Comparison of ENCODE assay signal across 7 cellular contexts in the genomic region with DNA sequence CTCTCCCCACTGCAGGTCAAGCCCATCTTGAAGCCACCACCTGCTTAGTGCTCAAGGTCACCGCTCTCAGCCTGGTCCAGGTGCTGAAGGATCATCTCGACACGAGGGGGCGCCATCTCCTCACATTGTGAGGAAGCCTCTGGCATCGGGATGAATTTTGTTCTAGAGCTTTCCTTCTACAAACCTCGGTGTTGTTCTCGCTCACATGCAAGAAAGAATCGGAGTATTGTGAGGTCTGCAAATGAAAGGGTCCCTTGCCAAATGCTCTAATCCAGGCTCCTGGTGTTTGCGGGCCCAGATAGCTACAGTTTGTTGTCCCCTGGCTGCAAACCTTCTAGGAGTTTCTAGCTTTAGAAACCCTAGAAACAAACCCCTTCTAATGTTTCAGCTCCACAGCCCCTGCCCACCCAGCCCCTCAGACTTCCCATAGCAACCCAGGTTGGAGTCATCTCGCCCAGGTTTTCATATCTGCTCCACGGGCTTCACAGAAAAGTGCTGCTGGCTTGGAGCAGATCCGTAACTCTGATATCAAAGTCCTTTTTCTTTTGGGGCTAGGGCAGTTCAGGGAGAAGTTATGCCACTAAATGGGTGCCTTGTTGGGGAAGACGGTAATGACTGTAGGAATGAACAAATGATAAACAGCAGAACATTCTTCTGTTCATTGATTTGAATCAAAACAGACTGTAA.
DNase-seq lines count a peak whose midpoint lies in the region; ATAC-seq lines count a peak whose summit lies in the region.

No MANE protein-coding gene starts in this region.

- no peak overlapping the region for H3K27ac Mint-ChIP-seq in central memory CD8-positive, alpha-beta T cell (ENCODE audit: low read depth)

- ATAC-seq in GM18499 (IDR thresholded peaks at IDR 0.05; ENCODE audit: insufficient read depth, unreplicated experiment), result peak; percentile 91
- peak; percentile 83 for ATAC-seq in HG03159 (IDR thresholded peaks at IDR 0.05; ENCODE audit: unreplicated experiment)
- peak; percentile 86 for ATAC-seq in central memory CD8-positive, alpha-beta T cell (replicated peaks; ENCODE audit: extremely low read depth, poor library complexity, severe bottlenecking)

- DNase-seq in NCI-H226 (peak; percentile 57), left kidney (ENCODE audit: low read depth, low spot score) (peak; percentile 96)
- DNase-seq in activated CD4-positive, CD25-positive, alpha-beta regulatory T cell treated with anti-CD3 and anti-CD28 coated beads, Interleukin-2, amount 50 U/mL, for 16 hours (ENCODE audit: low read depth, low spot score), result peak; percentile 87
- DNase-seq in central memory CD8-positive, alpha-beta T cell (ENCODE audit: low spot score in 2 of 2), result peak; percentile 78 to 91
- DNase-seq in stimulated activated CD4-positive, alpha-beta T cell treated with anti-CD3 and anti-CD28 coated beads, Interleukin-4, amount 100 ng/mL, for 1 hour, result peak; percentile 93

- no peaks in the 10 kb centered on the region for H3K27me3 Mint-ChIP-seq in central memory CD8-positive, alpha-beta T cell

- no peak overlapping the region for H3K4me3 Mint-ChIP-seq in central memory CD8-positive, alpha-beta T cell

- H3K36me3 Mint-ChIP-seq in central memory CD8-positive, alpha-beta T cell (ENCODE audit: insufficient read depth), result no peaks in the 10 kb centered on the region

- H3K9me3 Mint-ChIP-seq in central memory CD8-positive, alpha-beta T cell, result no peaks in the 10 kb centered on the region

- peaks cover 15% of the 10 kb centered on the region for H3K4me1 Mint-ChIP-seq in central memory CD8-positive, alpha-beta T cell

Comparison
In these comparisons a context has a peak if more than half of its experiments do, and no peak if none do; other contexts are left out.
1. Peak in every context shown above with its lines: DNase-seq and ATAC-seq.